Comparison of ENCODE assay signal across 14 cellular contexts in genomic region chr20:40635990-40636389, GRCh38. TPM values are rescaled to one million over a fixed set of nuclear protein-coding genes. Genes with fewer than 3 reads are reported as not detected.
DNase-seq lines count a peak whose midpoint lies in the region; ATAC-seq and TF ChIP-seq lines count a peak whose summit lies in the region.
"Had no signal": no experiment of that assay in that cellular context is flagged by ENCODE, and none has a peak within 500 bp of the region (broad histone marks: within the 10 kb centered on the region; RNA-seq: fewer than 3 reads in every experiment).

No MANE protein-coding gene starts in this region.

- no peak overlapping the region for H4K8ac ChIP-seq in mesendoderm (ENCODE audit: low read depth, low read length)

- no peak overlapping the region for H3K18ac ChIP-seq in mesendoderm (ENCODE audit: low read length)

- H3K27me3 Mint-ChIP-seq in endodermal cell (ENCODE audit: insufficient read depth) = no peaks in the 10 kb centered on the region

- H3K27me3 ChIP-seq in right atrium auricular region = no peaks in the 10 kb centered on the region
- H3K27me3 ChIP-seq in right cardiac atrium (ENCODE audit: control insufficient read depth, insufficient read depth) = no peaks in the 10 kb centered on the region
- H3K27me3 ChIP-seq in mesendoderm (ENCODE audit: insufficient read depth, low read length, poor library complexity) = no peaks in the 10 kb centered on the region
- no peaks in the 10 kb centered on the region for H3K27me3 ChIP-seq in gastrocnemius medialis
- peaks cover 7% of the 10 kb centered on the region for H3K27me3 ChIP-seq in endodermal cell (ENCODE audit: control insufficient read depth, insufficient read depth, low read length, poor library complexity, severe bottlenecking)
- H3K27me3 ChIP-seq: BLaER1 treated with 17β-estradiol and CSF1 and Interleukin-3, amounts not matched to agents 10 nM and 100 nM had no signal

- H2AK5ac ChIP-seq in mesendoderm (ENCODE audit: low read length) = no peak overlapping the region

- H3K56ac ChIP-seq in mesendoderm (ENCODE audit: low read length) = no peak overlapping the region

- no peak overlapping the region for H3K23ac ChIP-seq in mesendoderm (ENCODE audit: low read length)

- TF ChIP-seq POLR2A in gastrocnemius medialis (IDR thresholded peaks at IDR 0.05) = no peak

- ATAC-seq in right cardiac atrium (no peak), gastrocnemius medialis (peak; percentile 57 to 59), GM18519 (IDR thresholded peaks at IDR 0.05; ENCODE audit: low FRiP score, unreplicated experiment) (no peak)
- ATAC-seq: CD8-positive, alpha-beta T cell; GM12878 had no signal

- H3K4ac ChIP-seq in mesendoderm (ENCODE audit: low read depth, low read length) = no peak overlapping the region

- H2BK5ac ChIP-seq in mesendoderm (ENCODE audit: low read length) = no peak overlapping the region

- H3K79me2 ChIP-seq in mesendoderm (ENCODE audit: control insufficient read depth, insufficient read depth, low read length) = no peaks in the 10 kb centered on the region

- H3K4me2 ChIP-seq in mesendoderm (ENCODE audit: low read length) = no peak overlapping the region
- H3K4me2 ChIP-seq: BLaER1 treated with 17β-estradiol and CSF1 and Interleukin-3, amounts not matched to agents 10 nM and 100 nM had no signal

- no peaks in the 10 kb centered on the region for H3K36me3 ChIP-seq in right atrium auricular region
- no peaks in the 10 kb centered on the region for H3K36me3 ChIP-seq in mesendoderm (ENCODE audit: control insufficient read depth, insufficient read depth, low read length)
- no peaks in the 10 kb centered on the region for H3K36me3 ChIP-seq in gastrocnemius medialis
- no peaks in the 10 kb centered on the region for H3K36me3 ChIP-seq in endodermal cell (ENCODE audit: control insufficient read depth, insufficient read depth, low read length)
- H3K36me3 ChIP-seq: BLaER1 treated with 17β-estradiol and CSF1 and Interleukin-3, amounts not matched to agents 10 nM and 100 nM had no signal

- H3K4me1 ChIP-seq in right atrium auricular region (no peaks in the 10 kb centered on the region), right cardiac atrium (ENCODE audit: control insufficient read depth, insufficient read depth, low read length) (no peaks in the 10 kb centered on the region), mesendoderm (ENCODE audit: control insufficient read depth, low read depth, low read length) (no peaks in the 10 kb centered on the region), gastrocnemius medialis (no peaks in the 10 kb centered on the region), endodermal cell (ENCODE audit: control insufficient read depth, insufficient read depth, low read length) (no peaks in the 10 kb centered on the region)

- no peaks in the 10 kb centered on the region for H3K79me1 ChIP-seq in mesendoderm (ENCODE audit: low read length)

- H3K27ac ChIP-seq in right atrium auricular region (no peak overlapping the region), right cardiac atrium (ENCODE audit: low read length) (no peak overlapping the region), mesendoderm (ENCODE audit: low read depth, low read length) (no peak overlapping the region), gastrocnemius medialis (no peak overlapping the region), endodermal cell (ENCODE audit: low read depth, low read length) (no peak overlapping the region)
- H3K27ac ChIP-seq: BLaER1 treated with 17β-estradiol and CSF1 and Interleukin-3, amounts not matched to agents 10 nM and 100 nM had no signal

- intact Hi-C loops in right cardiac atrium (cut with DNase I) = no loop called here
- intact Hi-C loops in gastrocnemius medialis (cut with DNase I; ENCODE audit: low total_unique reads) = no loop called here

- no peak for TF ChIP-seq CTCF in right atrium auricular region (IDR thresholded peaks at IDR 0.05)
- TF ChIP-seq CTCF in gastrocnemius medialis (IDR thresholded peaks at IDR 0.05 in 4 of 5, conservative IDR thresholded peaks at IDR 0.05 in 1 of 5) = no peak
- TF ChIP-seq CTCF in endodermal cell (conservative IDR thresholded peaks at IDR 0.05) = no peak

- H4K5ac ChIP-seq in mesendoderm (ENCODE audit: low read length) = no peak overlapping the region

- H3K9me3 ChIP-seq in right atrium auricular region (no peaks in the 10 kb centered on the region), right cardiac atrium (ENCODE audit: control insufficient read depth, low read length) (no peaks in the 10 kb centered on the region), gastrocnemius medialis (no peaks in the 10 kb centered on the region), endodermal cell (ENCODE audit: control insufficient read depth, low read length) (no peaks in the 10 kb centered on the region)
- H3K9me3 ChIP-seq: BLaER1 treated with 17β-estradiol and CSF1 and Interleukin-3, amounts not matched to agents 10 nM and 100 nM had no signal

- no peak overlapping the region for H2BK120ac ChIP-seq in mesendoderm (ENCODE audit: low read depth, low read length)

- H3K9me3 Mint-ChIP-seq in endodermal cell = no peaks in the 10 kb centered on the region
- H3K9me3 Mint-ChIP-seq: CD8-positive, alpha-beta T cell; H9 had no signal

- no peak overlapping the region for H2BK15ac ChIP-seq in mesendoderm (replicated peaks; ENCODE audit: low read depth)

- H3K4me1 Mint-ChIP-seq in endodermal cell = peaks cover 7% of the 10 kb centered on the region
- H3K4me1 Mint-ChIP-seq: B cell had no signal

- H3K36me3 Mint-ChIP-seq in endodermal cell (ENCODE audit: low read depth) = no peaks in the 10 kb centered on the region
- H3K36me3 Mint-ChIP-seq: CD8-positive, alpha-beta T cell had no signal

- in situ Hi-C loops in gastrocnemius medialis (cut with MboI; ENCODE audit: low sequenced_read_pairs in 4 of 4) = no loop called here

- H3K27ac Mint-ChIP-seq in endodermal cell = no peak overlapping the region
- H3K27ac Mint-ChIP-seq: B cell; CD8-positive, alpha-beta T cell; H9 had no signal

- no peak overlapping the region for H3K9ac ChIP-seq in mesendoderm (ENCODE audit: low read length)
- no peak overlapping the region for H3K9ac ChIP-seq in endodermal cell (ENCODE audit: extremely low read depth, low read length, poor library complexity, severe bottlenecking)
- H3K9ac ChIP-seq: BLaER1 treated with 17β-estradiol and CSF1 and Interleukin-3, amounts not matched to agents 10 nM and 100 nM had no signal

- no peak overlapping the region for H3K4me3 Mint-ChIP-seq in endodermal cell
- H3K4me3 Mint-ChIP-seq: B cell; CD8-positive, alpha-beta T cell; H9 had no signal

- no peak overlapping the region for H3K4me3 ChIP-seq in right atrium auricular region
- H3K4me3 ChIP-seq in right cardiac atrium (ENCODE audit: low read length) = no peak overlapping the region
- H3K4me3 ChIP-seq in mesendoderm (ENCODE audit: low read length) = no peak overlapping the region
- H3K4me3 ChIP-seq in gastrocnemius medialis = no peak overlapping the region
- no peak overlapping the region for H3K4me3 ChIP-seq in endodermal cell (ENCODE audit: low read length)
- H3K4me3 ChIP-seq: BLaER1 treated with 17β-estradiol and CSF1 and Interleukin-3, amounts not matched to agents 10 nM and 100 nM; GM12878 had no signal

- DNase-seq in right atrium auricular region (ENCODE audit: low spot score) = peak; percentile 21
- no peak for DNase-seq in right cardiac atrium
- DNase-seq in mesendoderm = peak; percentile 37
- no peak for DNase-seq in gastrocnemius medialis
- DNase-seq in endodermal cell = no peak
- DNase-seq: Calu3, DND-41, EL, H9 had no signal

RNA-seq across cellular contexts. Expression of gene MAFB, which starts 53.0 kb away (rescaled TPM):
- total RNA-seq in right atrium auricular region (10 to 100 TPM; 14.2 to 31.7 TPM), right cardiac atrium (10 to 100 TPM; 15.1 to 22.8 (median 21.5) TPM), gastrocnemius medialis (10 to 100 TPM; 15.4 to 24.9 (median 18.6) TPM), endodermal cell (1 to 10 TPM in 1 of 2 donors, under 1 TPM in 1; 0.90 to 1.5 TPM)
- 6.9 TPM for polyA plus RNA-seq in right cardiac atrium
- polyA plus RNA-seq in mesendoderm (2013, experiment 1 of 2) = 5.2 TPM
- 4.7 TPM for polyA plus RNA-seq in mesendoderm (2013, experiment 2 of 2)
- polyA plus RNA-seq in endodermal cell (2013, experiment 1 of 2) = 6.6 TPM
- polyA plus RNA-seq in endodermal cell (2013, experiment 2 of 2) = 5.8 TPM
- total RNA-seq: GM12878 had no signal

Comparison
In these comparisons a context has a peak if more than half of its experiments do, and no peak if none do; other contexts are left out.
1. DNase-seq: peak in right atrium auricular region (single experiment) and mesendoderm (single experiment); none in right cardiac atrium (0 of 3), gastrocnemius medialis (0 of 2) and endodermal cell (single experiment).
2. ATAC-seq: peak in gastrocnemius medialis (2 of 2); none in right cardiac atrium (0 of 2) and GM18519 (single experiment).
3. RNA of gene MAFB, which starts 53.0 kb away (total RNA-seq): 14.2 to 31.7 TPM in right atrium auricular region, 15.1 to 22.8 TPM in right cardiac atrium and 15.4 to 24.9 TPM in gastrocnemius medialis; 0.90 to 1.5 TPM in endodermal cell; every median in the first group is over 4 times any median in the second.